Comparison of ENCODE assay signal across 24 cellular contexts in genomic region chr5:138849882-138850281, GRCh38. TPM values are rescaled to one million over a fixed set of nuclear protein-coding genes. Genes with fewer than 3 reads are reported as not detected.
"Had no signal": no experiment of that assay in that cellular context is flagged by ENCODE, and none has a peak within 500 bp of the region (broad histone marks: within the 10 kb centered on the region; RNA-seq: fewer than 3 reads in every experiment).

No MANE protein-coding gene starts in this region.

- H3K9me3 ChIP-seq: esophagus squamous epithelium, heart left ventricle, neutrophil, suprapubic skin, transverse colon had no signal

- FAIRE-seq: bronchial epithelial cell, TTC549, urothelium cell line had no signal

- H3K36me3 Mint-ChIP-seq: activated naive CD8-positive, alpha-beta T cell treated with anti-CD3 and anti-CD28 coated beads, Interleukin-2, amount 10 ng/mL, durations not matched to agents 7 days and 5 days; natural killer cell treated with Interleukin-12 subunit alpha and Interleukin-12 subunit beta and Interleukin-15 and Interleukin-18, amount 100 ng/mL, for 72 hours had no signal

- H3K27ac Mint-ChIP-seq: activated naive CD8-positive, alpha-beta T cell treated with anti-CD3 and anti-CD28 coated beads, Interleukin-2, amount 10 ng/mL, durations not matched to agents 7 days and 5 days; memory B cell; natural killer cell treated with Interleukin-12 subunit alpha and Interleukin-12 subunit beta and Interleukin-15 and Interleukin-18, amount 100 ng/mL, for 72 hours; stimulated activated naive CD8-positive, alpha-beta T cell treated with anti-CD3 and anti-CD28 coated beads, Interleukin-15, amount 100 ng/mL, for 72 hours had no signal

- H3K9me3 Mint-ChIP-seq: activated naive CD8-positive, alpha-beta T cell treated with anti-CD3 and anti-CD28 coated beads, Interleukin-2, amount 10 ng/mL, durations not matched to agents 7 days and 5 days; natural killer cell treated with Interleukin-12 subunit alpha and Interleukin-12 subunit beta and Interleukin-15 and Interleukin-18, amount 100 ng/mL, for 72 hours; stimulated activated naive CD8-positive, alpha-beta T cell treated with anti-CD3 and anti-CD28 coated beads, Interleukin-15, amount 100 ng/mL, for 72 hours had no signal

- H3K27me3 Mint-ChIP-seq: memory B cell; natural killer cell treated with Interleukin-12 subunit alpha and Interleukin-12 subunit beta and Interleukin-15 and Interleukin-18, amount 100 ng/mL, for 72 hours had no signal

- H3K4me3 Mint-ChIP-seq: activated naive CD8-positive, alpha-beta T cell treated with anti-CD3 and anti-CD28 coated beads, Interleukin-2, amount 10 ng/mL, durations not matched to agents 7 days and 5 days; memory B cell; natural killer cell treated with Interleukin-12 subunit alpha and Interleukin-12 subunit beta and Interleukin-15 and Interleukin-18, amount 100 ng/mL, for 72 hours; stimulated activated naive CD8-positive, alpha-beta T cell treated with anti-CD3 and anti-CD28 coated beads, Interleukin-15, amount 100 ng/mL, for 72 hours had no signal

- H3K27ac ChIP-seq: coronary artery, esophagus squamous epithelium, heart left ventricle, neutrophil, parathyroid adenoma, suprapubic skin, transverse colon had no signal

- H3K27me3 ChIP-seq: esophagus squamous epithelium, heart left ventricle, neutrophil, suprapubic skin, transverse colon had no signal

- H3K4me3 ChIP-seq: coronary artery, esophagus squamous epithelium, heart left ventricle, suprapubic skin, transverse colon had no signal

- ATAC-seq: heart left ventricle; natural killer cell treated with Interleukin-12 subunit alpha and Interleukin-12 subunit beta and Interleukin-15 and Interleukin-18, amount 100 ng/mL, for 72 hours; sciatic nerve; stimulated activated naive CD8-positive, alpha-beta T cell treated with anti-CD3 and anti-CD28 coated beads, Interleukin-15, amount 100 ng/mL, for 72 hours had no signal

- H3K36me3 ChIP-seq: heart left ventricle, neutrophil, suprapubic skin, transverse colon had no signal

- DNase-seq: activated CD4-positive, alpha-beta T cell treated with anti-CD3 and anti-CD28 coated beads for 1 hour; activated CD4-positive, alpha-beta T cell treated with anti-CD3 and anti-CD28 coated beads, Interleukin-2, amount 50 U/mL, for 48 hours; activated naive CD4-positive, alpha-beta T cell treated with Interleukin-2 at 50 U/mL for 16 hours; activated naive CD8-positive, alpha-beta T cell treated with anti-CD3 and anti-CD28 coated beads, Interleukin-2, amount 10 ng/mL, durations not matched to agents 7 days and 5 days; activated T-cell treated with anti-CD3 and anti-CD28 coated beads, Interleukin-2, amount 50 U/mL, for 48 hours; amniotic stem cell; esophagus squamous epithelium; heart left ventricle; islet precursor cell; left cardiac atrium; stimulated activated naive CD8-positive, alpha-beta T cell treated with anti-CD3 and anti-CD28 coated beads, Interleukin-15, amount 100 ng/mL, for 72 hours; T-helper 1 cell; transverse colon had no signal

- H3K9ac ChIP-seq: parathyroid adenoma had no signal

- H2AFZ ChIP-seq: parathyroid adenoma had no signal

RNA-seq across cellular contexts. Expression of gene LRRTM2, which starts 25.3 kb away (rescaled TPM):
- total RNA-seq: activated CD8-positive, alpha-beta memory T cell treated with anti-CD3 and anti-CD28 coated beads for 36 hours; bronchial epithelial cell had no signal
